ENCODE assay signal across 10 cellular contexts in the genomic region with DNA sequence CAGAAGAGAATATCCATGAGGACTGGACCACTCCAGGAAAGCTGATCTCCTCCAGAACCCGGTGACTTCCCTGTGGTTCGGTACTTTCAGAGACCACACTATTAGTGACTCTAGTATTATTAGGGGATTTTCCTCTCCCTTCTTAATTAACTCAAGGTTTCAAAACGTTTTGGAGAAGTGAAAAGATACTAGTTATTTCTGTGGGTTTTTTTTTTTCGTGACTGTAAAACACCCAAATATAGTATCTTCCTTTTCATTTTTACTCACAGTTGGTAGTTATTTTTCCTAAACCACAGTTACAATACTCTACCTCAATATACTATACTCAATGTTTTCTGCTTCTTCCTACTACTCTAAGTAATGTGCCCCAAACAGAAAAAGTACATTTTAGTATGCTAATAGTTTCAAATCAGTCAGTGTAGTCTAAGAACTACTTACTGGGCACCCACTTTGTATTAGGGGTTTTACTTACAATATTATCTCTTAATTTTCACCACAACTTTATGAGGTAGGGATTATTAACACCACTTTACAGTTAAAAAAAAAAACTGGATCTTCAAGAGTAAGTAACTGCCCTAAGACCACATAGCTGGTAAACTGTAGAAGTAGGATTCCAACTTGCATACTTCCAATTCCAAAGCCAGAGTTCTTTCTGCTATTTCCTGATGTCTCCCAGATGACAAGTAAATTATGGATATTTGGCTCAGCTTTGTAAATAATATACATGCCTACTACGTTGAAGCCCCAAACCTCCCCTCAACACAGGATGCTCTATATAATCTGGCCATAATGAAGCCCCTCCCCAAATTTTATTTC. TPM values are rescaled to one million over a fixed set of nuclear protein-coding genes. Genes with fewer than 3 reads are reported as not detected.
A peak's percentile ranks its signal among the peaks of the same experiment; 100 is the strongest.
DNase-seq lines count a peak whose midpoint lies in the region; ATAC-seq and TF ChIP-seq lines count a peak whose summit lies in the region.
"Had no signal": no experiment of that assay in that cellular context is flagged by ENCODE, and none has a peak within 500 bp of the region (broad histone marks: within the 10 kb centered on the region; RNA-seq: fewer than 3 reads in every experiment).

No MANE protein-coding gene starts in this region.

- intact Hi-C loops in breast epithelium (cut with DNase I; ENCODE audit: low total_unique reads) (no loop called here), mucosa of descending colon (cut with DNase I, micrococcal nuclease) (no loop called here), Caco-2 (cut with micrococcal nuclease; ENCODE audit: unreplicated experiment) (no loop called here)

- TF ChIP-seq POLR2A in breast epithelium (IDR thresholded peaks at IDR 0.05) = no peak

- H3K36me3 ChIP-seq in KMS-11 (ENCODE audit: insufficient read depth) (no peaks in the 10 kb centered on the region), breast epithelium (no peaks in the 10 kb centered on the region), mucosa of descending colon (ENCODE audit: low read depth) (no peaks in the 10 kb centered on the region), Caco-2 (ENCODE audit: control insufficient read depth, insufficient read depth, low read length) (no peaks in the 10 kb centered on the region)
- H3K36me3 ChIP-seq: Peyer's patch had no signal

- H4K20me1 ChIP-seq in KMS-11 (ENCODE audit: insufficient read depth) = no peaks in the 10 kb centered on the region

- H3K9me3 ChIP-seq in breast epithelium (no peaks in the 10 kb centered on the region), mucosa of descending colon (no peaks in the 10 kb centered on the region), Caco-2 (no peaks in the 10 kb centered on the region)
- H3K9me3 ChIP-seq: Peyer's patch had no signal

- peaks cover 16% of the 10 kb centered on the region for H3K27me3 Mint-ChIP-seq in activated T-cell treated with anti-CD3 and anti-CD28 coated beads, Interleukin-2, amount 50 U/mL, for 72 hours (ENCODE audit: low read depth)
- no peaks in the 10 kb centered on the region for H3K27me3 Mint-ChIP-seq in Caco-2 (ENCODE audit: insufficient read depth, unreplicated experiment)

- H3K27ac Mint-ChIP-seq in activated T-cell treated with anti-CD3 and anti-CD28 coated beads, Interleukin-2, amount 50 U/mL, for 72 hours = peak overlapping the region; percentile 57
- H3K27ac Mint-ChIP-seq in Caco-2 (ENCODE audit: unreplicated experiment) = no peak overlapping the region
- H3K27ac Mint-ChIP-seq: CD8-positive, alpha-beta T cell had no signal

- peaks cover 5 to 9% of the 10 kb centered on the region in 2 donors for H3K36me3 Mint-ChIP-seq in activated T-cell treated with anti-CD3 and anti-CD28 coated beads, Interleukin-2, amount 50 U/mL, for 72 hours (ENCODE audit: insufficient read depth in 2 of 2)
- H3K36me3 Mint-ChIP-seq in Caco-2 (ENCODE audit: insufficient read depth, unreplicated experiment) = no peaks in the 10 kb centered on the region
- H3K36me3 Mint-ChIP-seq: CD8-positive, alpha-beta T cell had no signal

- H3K4me1 ChIP-seq in KMS-11 (ENCODE audit: low read depth, poor library complexity, severe bottlenecking) (peaks cover 68% of the 10 kb centered on the region), breast epithelium (no peaks in the 10 kb centered on the region), mucosa of descending colon (ENCODE audit: low read depth) (no peaks in the 10 kb centered on the region), Caco-2 (peaks cover 12% of the 10 kb centered on the region; the same call in 1 of the 2 replicates)

- no TSS peak for BruUV-seq in Caco-2 (replicated peaks; lab: Mats Ljungman, UMichigan)

- POLR2A ChIA-PET in Caco-2 (lab: Charles Lee) = no interaction called here

- ATAC-seq in activated T-cell treated with anti-CD3 and anti-CD28 coated beads, Interleukin-2, amount 50 U/mL, for 72 hours (replicated peaks in 1 of 2) = peak; percentile 46 to 57
- peak; percentile 47 for ATAC-seq in HG02610 (IDR thresholded peaks at IDR 0.05; ENCODE audit: unreplicated experiment)
- no peak for ATAC-seq in mucosa of descending colon
- ATAC-seq: CD8-positive, alpha-beta T cell had no signal

- H3K79me2 ChIP-seq in KMS-11 (ENCODE audit: insufficient read depth, low read depth) = no peaks in the 10 kb centered on the region

- H3K4me2 ChIP-seq in KMS-11 = peak overlapping the region; percentile 29

- no peak overlapping the region for H3K4me3 ChIP-seq in KMS-11 (IDR thresholded peaks at IDR 0.05; ENCODE audit: insufficient read depth, low read depth, low read length)
- no peak overlapping the region for H3K4me3 ChIP-seq in breast epithelium
- H3K4me3 ChIP-seq in mucosa of descending colon = no peak overlapping the region
- H3K4me3 ChIP-seq in Caco-2 (ENCODE audit: low read depth, low read length) = no peak overlapping the region
- H3K4me3 ChIP-seq: Peyer's patch had no signal

- no peak overlapping the region for H3K9ac ChIP-seq in KMS-11

- H3K27ac ChIP-seq in KMS-11 (peak overlapping the region; percentile 18; the same call in 1 of the 2 replicates), breast epithelium (no peak overlapping the region)
- H3K27ac ChIP-seq: Peyer's patch had no signal

- TF ChIP-seq CTCF in KMS-11 (conservative IDR thresholded peaks at IDR 0.05; ENCODE audit: low read depth, low read length) (no peak), breast epithelium (IDR thresholded peaks at IDR 0.05) (no peak), mucosa of descending colon (IDR thresholded peaks at IDR 0.05) (no peak), Caco-2 (IDR thresholded peaks at IDR 0.05; ENCODE audit: insufficient read depth in 1 of 2, low read depth in 1 of 2, low read length in 1 of 2, severe bottlenecking in 1 of 2, unreplicated experiment in 1 of 2) (no peak)

- H3K9me3 Mint-ChIP-seq in activated T-cell treated with anti-CD3 and anti-CD28 coated beads, Interleukin-2, amount 50 U/mL, for 72 hours = peaks cover 0 to 6% of the 10 kb centered on the region in 2 donors
- H3K9me3 Mint-ChIP-seq in Caco-2 (ENCODE audit: unreplicated experiment) = no peaks in the 10 kb centered on the region
- H3K9me3 Mint-ChIP-seq: CD8-positive, alpha-beta T cell had no signal

- H3K4me3 Mint-ChIP-seq in activated T-cell treated with anti-CD3 and anti-CD28 coated beads, Interleukin-2, amount 50 U/mL, for 72 hours = peak overlapping the region; percentile 47 to 71
- H3K4me3 Mint-ChIP-seq in Caco-2 (ENCODE audit: unreplicated experiment) = no peak overlapping the region
- H3K4me3 Mint-ChIP-seq: CD8-positive, alpha-beta T cell had no signal

- no peaks in the 10 kb centered on the region for H3K27me3 ChIP-seq in KMS-11 (ENCODE audit: insufficient read depth, low read depth)
- peaks cover 0 to 31% of the 10 kb centered on the region in 2 donors for H3K27me3 ChIP-seq in breast epithelium
- H3K27me3 ChIP-seq in Caco-2 (replicated peaks; ENCODE audit: control insufficient read depth, insufficient read depth, low read length) = no peaks in the 10 kb centered on the region
- H3K27me3 ChIP-seq: Peyer's patch had no signal

- H3K4me1 Mint-ChIP-seq in activated T-cell treated with anti-CD3 and anti-CD28 coated beads, Interleukin-2, amount 50 U/mL, for 72 hours (ENCODE audit: low read depth) = peaks cover 62% of the 10 kb centered on the region
- H3K4me1 Mint-ChIP-seq in Caco-2 (ENCODE audit: low read depth, unreplicated experiment) = peaks cover 22% of the 10 kb centered on the region

- CTCF ChIA-PET in Caco-2 (lab: Charles Lee) = no interaction called here

- H2AFZ ChIP-seq in KMS-11 (ENCODE audit: low read depth) = no peak overlapping the region

- no peak for DNase-seq in activated T-cell treated with anti-CD3 and anti-CD28 coated beads, Interleukin-2, amount 50 U/mL, for 72 hours
- no peak for DNase-seq in activated T-cell treated with anti-CD3 and anti-CD28 coated beads for 4 hours
- DNase-seq in breast epithelium (ENCODE audit: low spot score in 2 of 2) = no peak
- DNase-seq in GM19240 (ENCODE audit: insufficient read length, low spot score) = no peak
- DNase-seq in mucosa of descending colon = no peak
- no peak for DNase-seq in Caco-2
- DNase-seq: CD8-positive, alpha-beta T cell; Peyer's patch had no signal

RNA-seq across cellular contexts. Expression of gene SLC9A7, which starts 45.0 kb away (rescaled TPM):
- 10 to 100 TPM; 19.2 to 23.0 TPM for total RNA-seq in activated T-cell treated with anti-CD3 and anti-CD28 coated beads, Interleukin-2, amount 50 U/mL, for 72 hours
- total RNA-seq in breast epithelium (10 to 100 TPM in 2 of 3 donors, 1 to 10 TPM in 1; 1.6 to 28.1 (median 12.8) TPM), mucosa of descending colon (1 to 10 TPM in 2 of 3 donors, under 1 TPM in 1; 0.46 to 2.7 (median 1.3) TPM), Caco-2 (2022) (20.1 and 21.3 TPM in 2 replicates)
